ENCODE assay signal across 1 cellular context in genomic region chr12:53295070-53295890, GRCh38.
TF ChIP-seq lines count a peak whose summit lies in the region.

Gene PFDN5, plus strand, starts transcription at chr12:53295542. Its CDS starts 26 bp downstream, at chr12:53295568.

TF ChIP-seq in SK-N-SH, 30 proteins besides CTCF, POLR2A, EP300 and RAD21 (continued from another document):
- TF ChIP-seq GABPA (IDR thresholded peaks at IDR 0.05; ENCODE audit: low read depth) (peak; percentile 84), SIN3A (IDR thresholded peaks at IDR 0.05; ENCODE audit: borderline replicate concordance, low read depth, low read length) (peak; percentile 92; the same call in 1 of the 2 replicates), ELF1 (IDR thresholded peaks at IDR 0.05) (peak; percentile 86)
- TF ChIP-seq, protein P1, sequence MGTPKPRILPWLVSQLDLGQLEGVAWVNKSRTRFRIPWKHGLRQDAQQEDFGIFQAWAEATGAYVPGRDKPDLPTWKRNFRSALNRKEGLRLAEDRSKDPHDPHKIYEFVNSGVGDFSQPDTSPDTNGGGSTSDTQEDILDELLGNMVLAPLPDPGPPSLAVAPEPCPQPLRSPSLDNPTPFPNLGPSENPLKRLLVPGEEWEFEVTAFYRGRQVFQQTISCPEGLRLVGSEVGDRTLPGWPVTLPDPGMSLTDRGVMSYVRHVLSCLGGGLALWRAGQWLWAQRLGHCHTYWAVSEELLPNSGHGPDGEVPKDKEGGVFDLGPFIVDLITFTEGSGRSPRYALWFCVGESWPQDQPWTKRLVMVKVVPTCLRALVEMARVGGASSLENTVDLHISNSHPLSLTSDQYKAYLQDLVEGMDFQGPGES (IDR thresholded peaks at IDR 0.05; ENCODE audit: low read depth, low read length), result no peak; the same call in 1 of the 2 replicates
- TF ChIP-seq, protein P2, sequence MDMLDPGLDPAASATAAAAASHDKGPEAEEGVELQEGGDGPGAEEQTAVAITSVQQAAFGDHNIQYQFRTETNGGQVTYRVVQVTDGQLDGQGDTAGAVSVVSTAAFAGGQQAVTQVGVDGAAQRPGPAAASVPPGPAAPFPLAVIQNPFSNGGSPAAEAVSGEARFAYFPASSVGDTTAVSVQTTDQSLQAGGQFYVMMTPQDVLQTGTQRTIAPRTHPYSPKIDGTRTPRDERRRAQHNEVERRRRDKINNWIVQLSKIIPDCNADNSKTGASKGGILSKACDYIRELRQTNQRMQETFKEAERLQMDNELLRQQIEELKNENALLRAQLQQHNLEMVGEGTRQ (IDR thresholded peaks at IDR 0.05; ENCODE audit: borderline replicate concordance, low read depth, low read length), result no peak
